16 cellular contexts compared by ENCODE assay signal in genomic region chr10:93030409-93030808, GRCh38. TPM values are rescaled to one million over a fixed set of nuclear protein-coding genes. Genes with fewer than 3 reads are reported as not detected.
DNase-seq lines count a peak whose midpoint lies in the region; ATAC-seq and TF ChIP-seq lines count a peak whose summit lies in the region.
"Had no signal": no experiment of that assay in that cellular context is flagged by ENCODE, and none has a peak within 500 bp of the region (broad histone marks: within the 10 kb centered on the region; RNA-seq: fewer than 3 reads in every experiment).

No MANE protein-coding gene starts in this region.

- no peak for TF ChIP-seq CTCF in MCF 10A (IDR thresholded peaks at IDR 0.05; ENCODE audit: unreplicated experiment)
- TF ChIP-seq CTCF in body of pancreas (IDR thresholded peaks at IDR 0.05) = no peak

- H3K9ac ChIP-seq in HUES48 (ENCODE audit: low read depth, low read length) = peak overlapping the region; percentile 26; the same call in 1 of the 2 replicates

- H3K27ac Mint-ChIP-seq in MCF 10A (ENCODE audit: low read depth, unreplicated experiment) = peak overlapping the region; percentile 81
- H3K27ac Mint-ChIP-seq in activated naive CD8-positive, alpha-beta T cell treated with anti-CD3 and anti-CD28 coated beads, Interleukin-2, amount 50 U/mL, for 24 hours = no peak overlapping the region
- H3K27ac Mint-ChIP-seq: brain had no signal

- H3K36me3 ChIP-seq in HUES48 (ENCODE audit: control insufficient read depth, insufficient read depth, low read length) (no peaks in the 10 kb centered on the region), body of pancreas (replicated peaks in 1 of 2; ENCODE audit: insufficient read depth in 1 of 2, low read depth in 2 of 2) (no peaks in the 10 kb centered on the region)

- DNase-seq in ACHN (peak; percentile 69), MCF 10A (ENCODE audit: unreplicated experiment) (peak; percentile 49), iris pigment epithelial cell (ENCODE audit: low read depth) (peak; percentile 89), T1000 (lab: John Stamatoyannopoulos, UW) (no peak), body of pancreas (no peak)
- no peak for DNase-seq in activated naive CD8-positive, alpha-beta T cell treated with anti-CD3 and anti-CD28 coated beads, Interleukin-2, amount 50 U/mL, for 24 hours
- DNase-seq: glutamatergic neuron, KG1, midbrain, NCI-H510A treated with DMSO at 0.1 percent for 48 hours, spleen, T-helper 1 cell had no signal

- H3K4me3 ChIP-seq in HUES48 (ENCODE audit: low read depth, low read length) (no peak overlapping the region), body of pancreas (no peak overlapping the region)
- H3K4me3 ChIP-seq: spleen had no signal

- no peaks in the 10 kb centered on the region for H3K9me3 Mint-ChIP-seq in MCF 10A (ENCODE audit: unreplicated experiment)
- H3K9me3 Mint-ChIP-seq in activated naive CD8-positive, alpha-beta T cell treated with anti-CD3 and anti-CD28 coated beads, Interleukin-2, amount 50 U/mL, for 24 hours = no peaks in the 10 kb centered on the region

- no peak overlapping the region for H3K4me3 Mint-ChIP-seq in MCF 10A (ENCODE audit: unreplicated experiment)
- no peak overlapping the region for H3K4me3 Mint-ChIP-seq in activated naive CD8-positive, alpha-beta T cell treated with anti-CD3 and anti-CD28 coated beads, Interleukin-2, amount 50 U/mL, for 24 hours
- H3K4me3 Mint-ChIP-seq: brain had no signal

- CTCF ChIA-PET in MCF 10A (lab: Yijun Ruan, JAX) = interaction anchor here (0.8 to 1.5 kb wide), 3 partner anchors 24 to 65 kb away, joined by 3 to 8 read pairs (median 4); no protein-coding TSS in a partner anchor

- BruUV-seq in MCF 10A (replicated peaks; lab: Mats Ljungman, UMichigan) = no TSS peak

- TF ChIP-seq POLR2A in body of pancreas (IDR thresholded peaks at IDR 0.05) = no peak

- ATAC-seq in HG02623 (IDR thresholded peaks at IDR 0.05; ENCODE audit: unreplicated experiment) (no peak), body of pancreas (no peak)
- ATAC-seq in activated naive CD8-positive, alpha-beta T cell treated with anti-CD3 and anti-CD28 coated beads, Interleukin-2, amount 50 U/mL, for 24 hours = no peak

- in situ Hi-C loops in ACHN (cut with HindIII; ENCODE audit: low pct_ligation_motif_present, low pct_unique_long_range_greater_than_20kb, low sequenced_read_pairs) = no loop called here

- peaks cover 14% of the 10 kb centered on the region for H3K4me1 Mint-ChIP-seq in MCF 10A (ENCODE audit: insufficient read depth, unreplicated experiment)
- no peaks in the 10 kb centered on the region for H3K4me1 Mint-ChIP-seq in activated naive CD8-positive, alpha-beta T cell treated with anti-CD3 and anti-CD28 coated beads, Interleukin-2, amount 50 U/mL, for 24 hours

- H3K27me3 Mint-ChIP-seq in MCF 10A (ENCODE audit: insufficient read depth, unreplicated experiment) = no peaks in the 10 kb centered on the region
- H3K27me3 Mint-ChIP-seq in activated naive CD8-positive, alpha-beta T cell treated with anti-CD3 and anti-CD28 coated beads, Interleukin-2, amount 50 U/mL, for 24 hours = no peaks in the 10 kb centered on the region
- H3K27me3 Mint-ChIP-seq: brain had no signal

- POLR2A ChIA-PET in MCF 10A (lab: Yijun Ruan, JAX) = interaction anchor here (0.6 to 1.1 kb wide), 7 partner anchors 9 to 633 kb away, joined by 3 to 4 read pairs (median 3); no protein-coding TSS in a partner anchor

- no peaks in the 10 kb centered on the region for H3K27me3 ChIP-seq in HUES48 (ENCODE audit: control insufficient read depth, insufficient read depth, low read length)
- H3K27me3 ChIP-seq in body of pancreas = no peaks in the 10 kb centered on the region
- H3K27me3 ChIP-seq: spleen had no signal

- H3K4me1 ChIP-seq in HUES48 (ENCODE audit: control insufficient read depth, insufficient read depth, low read length) = peaks cover 30% of the 10 kb centered on the region
- H3K4me1 ChIP-seq in body of pancreas = no peaks in the 10 kb centered on the region
- H3K4me1 ChIP-seq: spleen had no signal

- intact Hi-C loops in MCF 10A (cut with micrococcal nuclease) (no loop called here), body of pancreas (cut with DNase I) (no loop called here)

- no peaks in the 10 kb centered on the region for H3K9me3 ChIP-seq in HUES48 (ENCODE audit: control insufficient read depth, insufficient read depth, low read length)
- H3K9me3 ChIP-seq in body of pancreas = no peaks in the 10 kb centered on the region
- H3K9me3 ChIP-seq: spleen had no signal

- peak overlapping the region; percentile 67 for H3K27ac ChIP-seq in HUES48 (ENCODE audit: low read depth, low read length)
- H3K27ac ChIP-seq in body of pancreas = no peak overlapping the region
- H3K27ac ChIP-seq: C4-2B, spleen had no signal

- no peaks in the 10 kb centered on the region for H3K36me3 Mint-ChIP-seq in MCF 10A (ENCODE audit: insufficient read depth, unreplicated experiment)
- peaks cover 8% of the 10 kb centered on the region for H3K36me3 Mint-ChIP-seq in activated naive CD8-positive, alpha-beta T cell treated with anti-CD3 and anti-CD28 coated beads, Interleukin-2, amount 50 U/mL, for 24 hours (ENCODE audit: low read depth)

RNA-seq across cellular contexts. Expression of gene CYP26C1, which starts 30.2 kb away (rescaled TPM):
- total RNA-seq in MCF 10A (2022) (0.07 and 0.14 TPM in 2 replicates), body of pancreas (under 1 TPM; 0.33 to 0.52 TPM)

RNA-seq across cellular contexts. Expression of gene CYP26A1, which starts 43.3 kb away (rescaled TPM):
- total RNA-seq in MCF 10A (2022) = not detected in 2 replicates
- total RNA-seq in body of pancreas = 1 to 10 TPM in 1 of 2 donors, not detected in 1; 5.6 TPM

Comparison
In these comparisons a context has a peak if more than half of its experiments do, and no peak if none do; other contexts are left out.
1. DNase-seq: peak in ACHN (single experiment), MCF 10A (single experiment) and iris pigment epithelial cell (single experiment); none in T1000 (single experiment), activated naive CD8-positive, alpha-beta T cell treated with anti-CD3 and anti-CD28 coated beads, Interleukin-2, amount 50 U/mL, for 24 hours (single experiment) and body of pancreas (0 of 4).